In the genomic region with DNA sequence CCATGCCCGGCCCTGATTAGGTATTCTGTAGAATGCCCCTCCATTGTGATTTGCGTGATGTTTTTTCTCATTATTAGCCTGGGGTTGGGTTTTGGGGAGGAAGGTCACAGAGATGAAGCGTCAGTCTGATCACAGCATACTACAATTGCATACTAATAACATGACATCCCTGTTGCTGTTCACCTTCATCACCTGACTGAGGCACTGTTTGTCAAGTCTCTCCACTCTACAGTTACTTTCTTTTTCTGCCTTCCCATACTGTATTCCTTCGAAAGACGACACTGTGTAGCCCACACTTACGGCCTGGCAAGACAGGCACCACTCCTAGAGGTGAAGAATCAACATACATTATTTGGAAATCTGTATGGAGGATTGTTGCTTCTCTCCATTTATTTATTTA, we compare ENCODE assay signal across 17 cellular contexts.
"Had no signal": no experiment of that assay in that cellular context is flagged by ENCODE, and none has a peak within 500 bp of the region (broad histone marks: within the 10 kb centered on the region; RNA-seq: fewer than 3 reads in every experiment).

No MANE protein-coding gene starts in this region.

- H3K4me1 ChIP-seq: right lobe of liver had no signal

- DNase-seq: dermis blood vessel endothelial cell; erythroblast; foreskin melanocyte; head of caudate nucleus; kidney glomerular epithelial cell; mesendoderm; naive B cell; psoas muscle; retina; right lobe of liver; stimulated activated CD4-positive, alpha-beta T cell treated with anti-CD3 and anti-CD28 coated beads, Interleukin-4, amount 100 ng/mL, for 1 hour; stimulated activated CD8-positive, alpha-beta memory T cell treated with anti-CD3 and anti-CD28 coated beads, Interleukin-4, amount 100 ng/mL, for 48 hours; stimulated activated naive CD8-positive, alpha-beta T cell treated with anti-CD3 and anti-CD28 coated beads, Interleukin-15, Interleukin-2, amounts not matched to agents 100 U/mL and 50 U/mL, for 24 hours; thyroid gland had no signal

- H3K27me3 ChIP-seq: hepatocyte, right lobe of liver, suprapubic skin, thyroid gland had no signal

- H3K9me3 ChIP-seq: thyroid gland had no signal

- H3K27ac ChIP-seq: hepatocyte, psoas muscle, right lobe of liver, suprapubic skin, thyroid gland had no signal

- H2AFZ ChIP-seq: hepatocyte had no signal

- H3K4me3 ChIP-seq: hepatocyte, psoas muscle, right lobe of liver, suprapubic skin, thyroid gland had no signal

- ATAC-seq: psoas muscle; right lobe of liver; stimulated activated effector memory CD8-positive, alpha-beta T cell treated with anti-CD3 and anti-CD28 coated beads, Interleukin-12 subunit alpha, Interleukin-12 subunit beta, amount 100 ng/mL, for 72 hours; stimulated activated naive CD8-positive, alpha-beta T cell treated with anti-CD3 and anti-CD28 coated beads, Interleukin-15, Interleukin-2, amounts not matched to agents 100 U/mL and 50 U/mL, for 24 hours had no signal

- H3K4me2 ChIP-seq: hepatocyte had no signal
